10 cellular contexts compared by ENCODE assay signal in the genomic region with DNA sequence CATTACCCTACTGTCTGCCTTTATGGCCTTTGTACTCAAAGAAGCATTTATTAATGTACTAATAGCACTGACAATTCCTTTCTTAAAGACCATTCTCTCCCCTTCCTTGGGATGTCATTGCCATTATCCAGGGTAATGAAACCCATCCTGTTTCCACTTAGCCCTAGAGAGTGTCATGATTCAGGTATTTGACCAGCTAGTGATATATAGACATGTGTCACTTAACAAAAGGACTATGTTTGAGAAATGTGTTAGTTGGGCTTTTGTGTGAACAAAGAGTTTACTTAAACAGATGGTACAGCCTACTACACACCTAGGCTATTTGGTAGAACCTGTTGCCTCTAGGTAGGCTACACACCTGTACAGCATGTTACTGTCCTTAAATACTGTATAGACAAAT. TPM values are rescaled to one million over a fixed set of nuclear protein-coding genes. Genes with fewer than 3 reads are reported as not detected.
DNase-seq lines count a peak whose midpoint lies in the region; ATAC-seq and TF ChIP-seq lines count a peak whose summit lies in the region.
"Had no signal": no experiment of that assay in that cellular context is flagged by ENCODE, and none has a peak within 500 bp of the region (broad histone marks: within the 10 kb centered on the region; RNA-seq: fewer than 3 reads in every experiment).

No MANE protein-coding gene starts in this region.

- DNase-seq in BJ (ENCODE audit: low read depth) (no peak), HFF-Myc (ENCODE audit: extremely low read depth, low read depth) (no peak), kidney tubule cell (ENCODE audit: low spot score) (peak; percentile 45), NCI-H1105 (lab: John Stamatoyannopoulos, UW) (no peak), NCI-H446 (lab: John Stamatoyannopoulos, UW) (no peak)
- DNase-seq in activated naive CD8-positive, alpha-beta T cell treated with anti-CD3 and anti-CD28 coated beads, Interleukin-2, amount 10 ng/mL, durations not matched to agents 7 days and 5 days: no peak
- DNase-seq: GDM1, NCI-H1048 had no signal

- H3K27me3 ChIP-seq in BJ (ENCODE audit: control insufficient read depth, insufficient read depth, low read length): no peaks in the 10 kb centered on the region

- peaks cover 4% of the 10 kb centered on the region for H3K36me3 ChIP-seq in BJ (ENCODE audit: control insufficient read depth, insufficient read depth, low read length)

- no peaks in the 10 kb centered on the region for H3K9me3 Mint-ChIP-seq in activated naive CD8-positive, alpha-beta T cell treated with anti-CD3 and anti-CD28 coated beads, Interleukin-2, amount 10 ng/mL, durations not matched to agents 7 days and 5 days

- H3K36me3 Mint-ChIP-seq in activated naive CD8-positive, alpha-beta T cell treated with anti-CD3 and anti-CD28 coated beads, Interleukin-2, amount 10 ng/mL, durations not matched to agents 7 days and 5 days: peaks cover 19% of the 10 kb centered on the region

- POLR2A ChIA-PET in BJ (lab: Charles Lee): no interaction called here
- POLR2A ChIA-PET in activated naive CD8-positive, alpha-beta T cell treated with anti-CD3 and anti-CD28 coated beads, Interleukin-2, amount 10 ng/mL, durations not matched to agents 7 days and 5 days (lab: Charles Lee): no interaction called here

- no peak for ATAC-seq in activated naive CD8-positive, alpha-beta T cell treated with anti-CD3 and anti-CD28 coated beads, Interleukin-2, amount 10 ng/mL, durations not matched to agents 7 days and 5 days (ENCODE audit: low read depth)
- ATAC-seq in HG03460 (IDR thresholded peaks at IDR 0.05; ENCODE audit: unreplicated experiment) (no peak), HG02571 (IDR thresholded peaks at IDR 0.05; ENCODE audit: unreplicated experiment) (no peak)

- TF ChIP-seq CTCF in BJ (IDR thresholded peaks at IDR 0.05; ENCODE audit: insufficient read depth, low read depth, low read length): no peak
- TF ChIP-seq CTCF in HFF-Myc (IDR thresholded peaks at IDR 0.05; ENCODE audit: low read depth, low read length, missing control alignments): no peak

- H3K4me3 ChIP-seq in BJ (ENCODE audit: low read depth, low read length) (peak overlapping the region; percentile 12; the same call in 1 of the 2 replicates), HFF-Myc (replicated peaks; ENCODE audit: low read depth, low read length) (peak overlapping the region; percentile 96)

- peak overlapping the region; percentile 78 for H3K4me3 Mint-ChIP-seq in activated naive CD8-positive, alpha-beta T cell treated with anti-CD3 and anti-CD28 coated beads, Interleukin-2, amount 10 ng/mL, durations not matched to agents 7 days and 5 days

- no peaks in the 10 kb centered on the region for H3K27me3 Mint-ChIP-seq in activated naive CD8-positive, alpha-beta T cell treated with anti-CD3 and anti-CD28 coated beads, Interleukin-2, amount 10 ng/mL, durations not matched to agents 7 days and 5 days

- peak overlapping the region; percentile 68 for H3K27ac Mint-ChIP-seq in activated naive CD8-positive, alpha-beta T cell treated with anti-CD3 and anti-CD28 coated beads, Interleukin-2, amount 10 ng/mL, durations not matched to agents 7 days and 5 days

- CTCF ChIA-PET in BJ (lab: Yijun Ruan, JAX): interaction anchor here (1.1 to 2.0 kb wide), 3 partner anchors 12 to 159 kb away, joined by 3 to 4 read pairs (median 3); a partner anchor contains a TSS

- peaks cover 19% of the 10 kb centered on the region for H3K4me1 Mint-ChIP-seq in activated naive CD8-positive, alpha-beta T cell treated with anti-CD3 and anti-CD28 coated beads, Interleukin-2, amount 10 ng/mL, durations not matched to agents 7 days and 5 days

RNA-seq across cellular contexts. Expression of a gene that starts 2.0 kb away (rescaled TPM):
- polyA plus RNA-seq in BJ (2011; rRNA removed): 491 and 500 TPM in 2 replicates
- 96.5 and 142 TPM in 2 replicates for polyA minus RNA-seq in BJ (2011; rRNA and poly(A)+ RNA removed)
- 100 to 1,000 TPM; 131 to 142 TPM for total RNA-seq in activated naive CD8-positive, alpha-beta T cell treated with anti-CD3 and anti-CD28 coated beads, Interleukin-2, amount 10 ng/mL, durations not matched to agents 7 days and 5 days

RNA-seq across cellular contexts. Expression of a gene that starts 26.4 kb away (rescaled TPM):
- polyA plus RNA-seq in BJ (2011; rRNA removed): 102 and 113 TPM in 2 replicates
- polyA minus RNA-seq in BJ (2011; rRNA and poly(A)+ RNA removed): 31.6 and 57.6 TPM in 2 replicates
- 10 to 100 TPM; 24.1 to 33.6 TPM for total RNA-seq in activated naive CD8-positive, alpha-beta T cell treated with anti-CD3 and anti-CD28 coated beads, Interleukin-2, amount 10 ng/mL, durations not matched to agents 7 days and 5 days
